ENCODE assay signal across 8 cellular contexts in the genomic region with DNA sequence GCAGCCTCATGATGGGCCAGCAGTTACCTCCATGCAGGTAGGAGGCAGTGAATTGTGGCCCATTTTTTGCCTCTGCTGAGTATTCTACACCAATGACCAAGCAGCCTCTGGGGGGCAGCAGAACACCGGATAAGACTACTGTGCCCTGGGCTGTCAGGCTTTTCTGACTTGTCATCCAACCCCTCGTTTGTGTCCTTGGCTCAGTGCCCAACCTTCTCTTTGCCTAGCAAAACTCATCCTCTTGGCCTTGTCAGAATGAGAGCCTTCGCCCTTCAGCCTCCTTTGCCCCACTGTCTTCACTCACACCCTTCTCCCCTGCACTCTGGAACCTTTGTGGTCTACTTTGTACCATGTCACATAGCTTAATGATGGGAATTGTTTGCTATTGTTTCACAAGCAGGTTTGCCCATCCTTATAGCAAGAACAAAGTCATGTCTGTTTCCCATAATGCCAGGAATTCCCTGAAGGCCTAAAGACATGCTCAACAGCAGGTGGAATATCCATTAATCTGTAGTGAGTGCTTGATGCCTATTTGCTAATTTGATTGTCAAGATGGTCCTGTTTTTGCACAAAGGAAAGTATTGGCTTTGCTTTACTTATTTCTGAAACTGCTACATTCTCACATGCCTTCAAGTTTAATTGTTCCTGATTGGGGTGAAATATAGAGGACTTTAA.
DNase-seq lines count a peak whose midpoint lies in the region; ATAC-seq lines count a peak whose summit lies in the region.

No MANE protein-coding gene starts in this region.

- H3K4me1 Mint-ChIP-seq in activated CD4-positive, alpha-beta memory T cell treated with anti-CD3 and anti-CD28 coated beads for 36 hours (ENCODE audit: low read depth), result no peaks in the 10 kb centered on the region
- H3K4me1 Mint-ChIP-seq in memory B cell, result peaks cover 9% of the 10 kb centered on the region

- DNase-seq in CD1c-positive myeloid dendritic cell (ENCODE audit: extremely low spot score) (peak; percentile 64), HPDE6-E6E7 (ENCODE audit: extremely low spot score) (peak; percentile 48), NCI-H774 (lab: John Stamatoyannopoulos, UW) (peak; percentile 89), memory B cell (ENCODE audit: low spot score in 2 of 2) (peak; percentile 32 to 44)
- peak; percentile 85 for DNase-seq in activated CD4-positive, alpha-beta memory T cell treated with anti-CD3 and anti-CD28 coated beads for 36 hours
- peak; percentile 32 for DNase-seq in effector CD4-positive, alpha-beta T cell
- DNase-seq in stimulated activated CD8-positive, alpha-beta memory T cell treated with anti-CD3 and anti-CD28 coated beads, Interleukin-4, amount 100 ng/mL, for 1 hour (ENCODE audit: low read depth in 2 of 2, low spot score in 1 of 2), result peak; percentile 5 to 32

- ATAC-seq in GM19452 (IDR thresholded peaks at IDR 0.05; ENCODE audit: unreplicated experiment) (peak; percentile 68), memory B cell (ENCODE audit: low read depth) (peak; percentile 61)

- no peak overlapping the region for H3K27ac Mint-ChIP-seq in activated CD4-positive, alpha-beta memory T cell treated with anti-CD3 and anti-CD28 coated beads for 36 hours
- H3K27ac Mint-ChIP-seq in memory B cell, result no peak overlapping the region

- H3K9me3 Mint-ChIP-seq in activated CD4-positive, alpha-beta memory T cell treated with anti-CD3 and anti-CD28 coated beads for 36 hours, result no peaks in the 10 kb centered on the region
- peaks cover 3% of the 10 kb centered on the region for H3K9me3 Mint-ChIP-seq in memory B cell

- H3K36me3 Mint-ChIP-seq in activated CD4-positive, alpha-beta memory T cell treated with anti-CD3 and anti-CD28 coated beads for 36 hours, result no peaks in the 10 kb centered on the region
- peaks cover 8% of the 10 kb centered on the region for H3K36me3 Mint-ChIP-seq in memory B cell

- intact Hi-C loops in activated CD4-positive, alpha-beta memory T cell treated with anti-CD3 and anti-CD28 coated beads for 36 hours (cut with micrococcal nuclease), result loop anchor here (1.0 to 10.0 kb wide), 6 partner anchors 138 to 1070 kb away; a partner anchor contains a TSS

- H3K27me3 Mint-ChIP-seq in activated CD4-positive, alpha-beta memory T cell treated with anti-CD3 and anti-CD28 coated beads for 36 hours, result peaks cover 3% of the 10 kb centered on the region
- H3K27me3 Mint-ChIP-seq in memory B cell, result no peaks in the 10 kb centered on the region

- H3K4me3 Mint-ChIP-seq in activated CD4-positive, alpha-beta memory T cell treated with anti-CD3 and anti-CD28 coated beads for 36 hours, result no peak overlapping the region
- H3K4me3 Mint-ChIP-seq in memory B cell, result no peak overlapping the region

- CTCF ChIA-PET in activated CD4-positive, alpha-beta memory T cell treated with anti-CD3 and anti-CD28 coated beads for 36 hours (lab: Charles Lee), result interaction anchor here (1.0 to 2.8 kb wide), 5 partner anchors 135 to 930 kb away, joined by 3 to 19 read pairs (median 8); a partner anchor contains a TSS

- POLR2A ChIA-PET in activated CD4-positive, alpha-beta memory T cell treated with anti-CD3 and anti-CD28 coated beads for 36 hours (lab: Charles Lee), result no interaction called here

Comparison
In these comparisons a context has a peak if more than half of its experiments do, and no peak if none do; other contexts are left out.
1. Peak in every context shown above with its lines: DNase-seq and ATAC-seq.
2. DNase-seq: peak in every context shown above with its lines; median percentile 89 in NCI-H774; 85 in activated CD4-positive, alpha-beta memory T cell treated with anti-CD3 and anti-CD28 coated beads for 36 hours; 64 in CD1c-positive myeloid dendritic cell; 48 in HPDE6-E6E7; 38 in memory B cell; 32 in effector CD4-positive, alpha-beta T cell; 18 in stimulated activated CD8-positive, alpha-beta memory T cell treated with anti-CD3 and anti-CD28 coated beads, Interleukin-4, amount 100 ng/mL, for 1 hour.